In genomic region chr17:77247048-77247541, GRCh38 we compare ENCODE assay signal across 8 cellular contexts.
DNase-seq lines count a peak whose midpoint lies in the region; ATAC-seq and TF ChIP-seq lines count a peak whose summit lies in the region.

No MANE protein-coding gene starts in this region.

- H4K20me1 ChIP-seq in Karpas-422 (ENCODE audit: insufficient read depth, low read depth, low read length) (no peaks in the 10 kb centered on the region), fibroblast of lung (ENCODE audit: control insufficient read depth, extremely low read depth, insufficient read depth, low read length) (no peaks in the 10 kb centered on the region)

- H3K4me3 ChIP-seq in AG04449 (ENCODE audit: low read depth, low read length) (peak overlapping the region; percentile 64), Karpas-422 (ENCODE audit: low read length) (peak overlapping the region; percentile 65), fibroblast of lung (replicated peaks in 1 of 4; ENCODE audit: control extremely low read depth in 1 of 4, insufficient read depth in 1 of 4, low read depth in 3 of 4, low read length in 4 of 4) (peak overlapping the region; percentile 40 to 70 (median 50))

- POLR2A ChIA-PET in AG04449 (lab: Yijun Ruan, JAX), result no interaction called here

- H3K27me3 ChIP-seq in Karpas-422 (ENCODE audit: low read length) (no peaks in the 10 kb centered on the region), fibroblast of lung (ENCODE audit: control insufficient read depth, insufficient read depth, low read length) (no peaks in the 10 kb centered on the region)

- H3K36me3 Mint-ChIP-seq in activated T-cell treated with anti-CD3 and anti-CD28 coated beads, Interleukin-2, amount 50 U/mL, for 72 hours (ENCODE audit: insufficient read depth in 2 of 2), result no peaks in the 10 kb centered on the region
- no peaks in the 10 kb centered on the region for H3K36me3 Mint-ChIP-seq in naive B cell

- DNase-seq in AG04449 (ENCODE audit: low read depth, low spot score), result no peak
- peak; percentile 86 for DNase-seq in GM19240 (ENCODE audit: insufficient read length, low spot score)
- peak; percentile 92 for DNase-seq in Karpas-422
- DNase-seq in RKO (ENCODE audit: low spot score), result peak; percentile 58
- DNase-seq in activated T-cell treated with anti-CD3 and anti-CD28 coated beads, Interleukin-2, amount 50 U/mL, for 72 hours, result peak; percentile 89 to 93
- DNase-seq in fibroblast of lung (ENCODE audit: low read depth in 2 of 2), result peak; percentile 57 to 71
- peak; percentile 81 for DNase-seq in naive B cell
- DNase-seq in stimulated activated CD8-positive, alpha-beta memory T cell treated with anti-CD3 and anti-CD28 coated beads, Interleukin-7, amount 100 ng/mL, for 4 hours (ENCODE audit: low read depth in 2 of 2), result peak; percentile 54 to 74

- H2AFZ ChIP-seq in Karpas-422 (ENCODE audit: low read length), result 0 out of 2 replicates have a peak overlapping the region, but pooled peaks have one; percentile 62
- peak overlapping the region; percentile 66 for H2AFZ ChIP-seq in fibroblast of lung (ENCODE audit: low read length)

- no peak overlapping the region for H3K27ac Mint-ChIP-seq in activated T-cell treated with anti-CD3 and anti-CD28 coated beads, Interleukin-2, amount 50 U/mL, for 72 hours
- H3K27ac Mint-ChIP-seq in naive B cell, result no peak overlapping the region

- H3K4me1 Mint-ChIP-seq in activated T-cell treated with anti-CD3 and anti-CD28 coated beads, Interleukin-2, amount 50 U/mL, for 72 hours (ENCODE audit: low read depth), result peaks cover 14% of the 10 kb centered on the region
- H3K4me1 Mint-ChIP-seq in naive B cell, result peaks cover 0 to 23% (median 11%) of the 10 kb centered on the region in 3 donors

- H3K36me3 ChIP-seq in Karpas-422 (ENCODE audit: insufficient read depth, low read length) (no peaks in the 10 kb centered on the region), fibroblast of lung (ENCODE audit: control insufficient read depth, insufficient read depth, low read length) (no peaks in the 10 kb centered on the region)

- H3K4me3 Mint-ChIP-seq in activated T-cell treated with anti-CD3 and anti-CD28 coated beads, Interleukin-2, amount 50 U/mL, for 72 hours, result peak overlapping the region; percentile 68 to 75
- H3K4me3 Mint-ChIP-seq in naive B cell, result peak overlapping the region; percentile 35 to 80 (median 56)

- ATAC-seq in activated T-cell treated with anti-CD3 and anti-CD28 coated beads, Interleukin-2, amount 50 U/mL, for 72 hours (replicated peaks in 1 of 2), result peak; percentile 94
- ATAC-seq in naive B cell (ENCODE audit: low read depth in 2 of 2), result peak; percentile 97 to 98

- H3K9ac ChIP-seq in Karpas-422 (ENCODE audit: low read length) (peak overlapping the region; percentile 66), fibroblast of lung (ENCODE audit: insufficient read depth, low read length) (peak overlapping the region; percentile 59)

- peak overlapping the region; percentile 76 for H3K4me2 ChIP-seq in Karpas-422 (ENCODE audit: low read depth, low read length, poor library complexity, severe bottlenecking)
- peak overlapping the region; percentile 93 for H3K4me2 ChIP-seq in fibroblast of lung (ENCODE audit: extremely low read depth, insufficient read depth, low read length)

- no peaks in the 10 kb centered on the region for H3K9me3 Mint-ChIP-seq in activated T-cell treated with anti-CD3 and anti-CD28 coated beads, Interleukin-2, amount 50 U/mL, for 72 hours
- H3K9me3 Mint-ChIP-seq in naive B cell, result peaks cover 0 to 3% (median 0%) of the 10 kb centered on the region in 7 donors

- H3K9me2 ChIP-seq in Karpas-422 (replicated peaks; ENCODE audit: insufficient read depth, low read length), result no peaks in the 10 kb centered on the region

- H3K27ac ChIP-seq in Karpas-422 (ENCODE audit: low read length) (no peak overlapping the region), fibroblast of lung (ENCODE audit: insufficient read depth, low read length) (peak overlapping the region; percentile 44)

- H3K9me3 ChIP-seq in Karpas-422 (ENCODE audit: low read length) (no peaks in the 10 kb centered on the region), fibroblast of lung (ENCODE audit: control insufficient read depth, insufficient read depth, low read depth, low read length) (no peaks in the 10 kb centered on the region)

- H3K4me1 ChIP-seq in Karpas-422 (ENCODE audit: low read length), result peaks cover 6% of the 10 kb centered on the region
- no peaks in the 10 kb centered on the region for H3K4me1 ChIP-seq in fibroblast of lung (ENCODE audit: control insufficient read depth, extremely low read depth, insufficient read depth, low read length)

- peaks cover 25% of the 10 kb centered on the region for H3K27me3 Mint-ChIP-seq in activated T-cell treated with anti-CD3 and anti-CD28 coated beads, Interleukin-2, amount 50 U/mL, for 72 hours (ENCODE audit: low read depth)
- H3K27me3 Mint-ChIP-seq in naive B cell, result peaks cover 22 to 39% (median 36%) of the 10 kb centered on the region in 3 donors

- CTCF ChIA-PET in AG04449 (lab: Yijun Ruan, JAX), result interaction anchor here (0.6 to 3.3 kb wide), 10 partner anchors 8 to 179 kb away, joined by 3 to 60 read pairs (median 4); no protein-coding TSS in a partner anchor

- TF ChIP-seq CTCF in AG04449 (IDR thresholded peaks at IDR 0.05; ENCODE audit: insufficient read depth, low read length, missing control alignments) (peak; percentile 97), fibroblast of lung (conservative IDR thresholded peaks at IDR 0.05 in 1 of 2, IDR thresholded peaks at IDR 0.05 in 1 of 2; ENCODE audit: low read depth in 1 of 2, low read length in 2 of 2) (peak; percentile 76 to 84)

- no peaks in the 10 kb centered on the region for H3K79me2 ChIP-seq in Karpas-422 (ENCODE audit: low read length)
- H3K79me2 ChIP-seq in fibroblast of lung (ENCODE audit: control insufficient read depth, insufficient read depth, low read length), result no peaks in the 10 kb centered on the region
